ENCODE assay signal across 24 cellular contexts in genomic region chr13:66933527-66933926, GRCh38.
DNase-seq lines count a peak whose midpoint lies in the region; ATAC-seq and TF ChIP-seq lines count a peak whose summit lies in the region.
"Had no signal": no experiment of that assay in that cellular context is flagged by ENCODE, and none has a peak within 500 bp of the region (broad histone marks: within the 10 kb centered on the region; RNA-seq: fewer than 3 reads in every experiment).

No MANE protein-coding gene starts in this region.

- intact Hi-C loops in PC-3 (cut with micrococcal nuclease) = no loop called here

- H3K36me3 Mint-ChIP-seq in naive B cell = no peaks in the 10 kb centered on the region
- H3K36me3 Mint-ChIP-seq in activated T-cell treated with anti-CD3 and anti-CD28 coated beads, Interleukin-2, amount 50 U/mL, for 72 hours (ENCODE audit: insufficient read depth in 2 of 2) = no peaks in the 10 kb centered on the region
- H3K36me3 Mint-ChIP-seq: CD4-positive, alpha-beta memory T cell had no signal

- no peak for TF ChIP-seq CTCF in PC-3 (conservative IDR thresholded peaks at IDR 0.05; ENCODE audit: low read depth, low read length)

- peak overlapping the region in 5 of 8 donors; percentile 1 to 57 (median 12) for H3K4me3 Mint-ChIP-seq in naive B cell
- no peak overlapping the region for H3K4me3 Mint-ChIP-seq in activated T-cell treated with anti-CD3 and anti-CD28 coated beads, Interleukin-2, amount 50 U/mL, for 72 hours
- H3K4me3 Mint-ChIP-seq: CD4-positive, alpha-beta memory T cell had no signal

- peak overlapping the region in 3 of 6 donors; percentile 13 to 38 (median 19) for H3K27ac Mint-ChIP-seq in naive B cell
- H3K27ac Mint-ChIP-seq in activated T-cell treated with anti-CD3 and anti-CD28 coated beads, Interleukin-2, amount 50 U/mL, for 72 hours = no peak overlapping the region
- H3K27ac Mint-ChIP-seq: CD4-positive, alpha-beta memory T cell had no signal

- H3K9me3 Mint-ChIP-seq in naive B cell = no peaks in the 10 kb centered on the region
- H3K9me3 Mint-ChIP-seq in activated T-cell treated with anti-CD3 and anti-CD28 coated beads, Interleukin-2, amount 50 U/mL, for 72 hours = no peaks in the 10 kb centered on the region

- H3K27me3 Mint-ChIP-seq in naive B cell = no peaks in the 10 kb centered on the region
- no peaks in the 10 kb centered on the region for H3K27me3 Mint-ChIP-seq in activated T-cell treated with anti-CD3 and anti-CD28 coated beads, Interleukin-2, amount 50 U/mL, for 72 hours (ENCODE audit: low read depth)
- H3K27me3 Mint-ChIP-seq: CD4-positive, alpha-beta memory T cell had no signal

- H3K4me1 Mint-ChIP-seq in naive B cell = peaks cover 0 to 12% (median 7%) of the 10 kb centered on the region in 3 donors
- no peaks in the 10 kb centered on the region for H3K4me1 Mint-ChIP-seq in activated T-cell treated with anti-CD3 and anti-CD28 coated beads, Interleukin-2, amount 50 U/mL, for 72 hours (ENCODE audit: low read depth)
- H3K4me1 Mint-ChIP-seq: CD4-positive, alpha-beta memory T cell had no signal

- no peaks in the 10 kb centered on the region for H3F3A ChIP-seq in PC-3 (ENCODE audit: low read length, unreplicated experiment)

- no peaks in the 10 kb centered on the region for H3K9me2 ChIP-seq in PC-3 (replicated peaks; ENCODE audit: low read length)

- DNase-seq in PC-3 (no peak), naive B cell (no peak), occipital lobe (lab: John Stamatoyannopoulos, UW) (no peak)
- no peak for DNase-seq in stimulated activated CD4-positive, alpha-beta T cell treated with anti-CD3 and anti-CD28 coated beads, Interleukin-15, amount 100 ng/mL, for 24 hours
- no peak for DNase-seq in activated T-cell treated with anti-CD3 and anti-CD28 coated beads, Interleukin-2, amount 50 U/mL, for 72 hours
- DNase-seq: CD4-positive, alpha-beta memory T cell; DND-41; GOT3; KBM-7; NCI-H1105; NCI-H146; NCI-H2029; NCI-H2227 treated with DMSO at 0.1 percent for 48 hours; NCI-H510A; NCI-H748 treated with DMSO at 0.1 percent for 48 hours; Right ventricle myocardium superior; SW 1271 had no signal

- H3K36me3 ChIP-seq in ACC112 (ENCODE audit: insufficient read depth, low read length) (no peaks in the 10 kb centered on the region), PC-3 (ENCODE audit: low read depth, low read length) (no peaks in the 10 kb centered on the region), endocrine pancreas (ENCODE audit: control insufficient read depth, insufficient read depth, low read length) (no peaks in the 10 kb centered on the region)
- H3K36me3 ChIP-seq: BLaER1 treated with 17β-estradiol and CSF1 and Interleukin-3, amounts not matched to agents 10 nM and 100 nM had no signal

- H3K27me3 ChIP-seq in ACC112 (ENCODE audit: insufficient read depth, low read length) = no peaks in the 10 kb centered on the region
- no peaks in the 10 kb centered on the region for H3K27me3 ChIP-seq in PC-3 (ENCODE audit: low read length)
- no peaks in the 10 kb centered on the region for H3K27me3 ChIP-seq in endocrine pancreas (ENCODE audit: control insufficient read depth, insufficient read depth, low read length)
- H3K27me3 ChIP-seq: BLaER1 treated with 17β-estradiol and CSF1 and Interleukin-3, amounts not matched to agents 10 nM and 100 nM had no signal

- ATAC-seq in PC-3 (no peak), naive B cell (ENCODE audit: low read depth in 2 of 2) (no peak), GM21360 (IDR thresholded peaks at IDR 0.05; ENCODE audit: unreplicated experiment) (no peak)
- ATAC-seq in activated T-cell treated with anti-CD3 and anti-CD28 coated beads, Interleukin-2, amount 50 U/mL, for 72 hours (replicated peaks in 1 of 2) = no peak
- ATAC-seq: GM12878, HepG2 had no signal

- H3K79me2 ChIP-seq in ACC112 (ENCODE audit: control insufficient read depth, insufficient read depth, low read length, unreplicated experiment) = no peaks in the 10 kb centered on the region
- no peaks in the 10 kb centered on the region for H3K79me2 ChIP-seq in PC-3 (ENCODE audit: low read length)

- H3K4me1 ChIP-seq in ACC112 (ENCODE audit: control insufficient read depth, insufficient read depth, low read length, unreplicated experiment) (peaks cover 11% of the 10 kb centered on the region), PC-3 (ENCODE audit: insufficient read depth, low read length) (peaks cover 8% of the 10 kb centered on the region), endocrine pancreas (ENCODE audit: control insufficient read depth, insufficient read depth, low read length) (no peaks in the 10 kb centered on the region)
- H3K4me1 ChIP-seq: BLaER1 treated with 17β-estradiol and CSF1 and Interleukin-3, amounts not matched to agents 10 nM and 100 nM had no signal

- H3K27ac ChIP-seq in ACC112 (ENCODE audit: low read depth, low read length) (no peak overlapping the region; the same call in 1 of the 2 replicates), PC-3 (ENCODE audit: low read length) (peak overlapping the region; percentile 59)
- H3K27ac ChIP-seq: BLaER1 treated with 17β-estradiol and CSF1 and Interleukin-3, amounts not matched to agents 10 nM and 100 nM; HL-60 had no signal

- BruUV-seq in PC-3 (replicated peaks; lab: Mats Ljungman, UMichigan) = no TSS peak

- H3K9me3 ChIP-seq in PC-3 (ENCODE audit: low read length) (no peaks in the 10 kb centered on the region), endocrine pancreas (ENCODE audit: control insufficient read depth, low read length) (no peaks in the 10 kb centered on the region)

- peak overlapping the region; percentile 59 for H3K4me2 ChIP-seq in PC-3 (ENCODE audit: low read length)
- H3K4me2 ChIP-seq: BLaER1 treated with 17β-estradiol and CSF1 and Interleukin-3, amounts not matched to agents 10 nM and 100 nM had no signal

- peak overlapping the region; percentile 83 for H2AFZ ChIP-seq in ACC112 (ENCODE audit: low read length, unreplicated experiment)
- H2AFZ ChIP-seq in PC-3 (ENCODE audit: low read length) = peak overlapping the region; percentile 75

- CTCF ChIA-PET in PC-3 (lab: Charles Lee) = no interaction called here

- H3K4me3 ChIP-seq in ACC112 (ENCODE audit: low read depth, low read length) = no peak overlapping the region
- peak overlapping the region; percentile 42; the same call in 1 of the 2 replicates for H3K4me3 ChIP-seq in PC-3 (ENCODE audit: low read length)
- peak overlapping the region; percentile 14 for H3K4me3 ChIP-seq in endocrine pancreas (ENCODE audit: control insufficient read depth, insufficient read depth, low read length)
- H3K4me3 ChIP-seq: BLaER1 treated with 17β-estradiol and CSF1 and Interleukin-3, amounts not matched to agents 10 nM and 100 nM; GM12878 had no signal

- POLR2A ChIA-PET in PC-3 (lab: Charles Lee; ENCODE audit: unreplicated experiment) = no interaction called here

- H3K9ac ChIP-seq in PC-3 (ENCODE audit: low read length) = 0 out of 2 replicates have a peak overlapping the region, but pooled peaks have one; percentile 6
- H3K9ac ChIP-seq in endocrine pancreas (ENCODE audit: control insufficient read depth, insufficient read depth, low read length) = no peak overlapping the region
- H3K9ac ChIP-seq: BLaER1 treated with 17β-estradiol and CSF1 and Interleukin-3, amounts not matched to agents 10 nM and 100 nM had no signal

- H4K20me1 ChIP-seq in PC-3 (ENCODE audit: low read length) = no peaks in the 10 kb centered on the region
- H4K20me1 ChIP-seq: BLaER1 treated with 17β-estradiol and CSF1 and Interleukin-3, amounts not matched to agents 10 nM and 100 nM had no signal

Comparison
In these comparisons a context has a peak if more than half of its experiments do, and no peak if none do; other contexts are left out.
1. H3K4me3 Mint-ChIP-seq: peak in naive B cell (5 of 8); none in activated T-cell treated with anti-CD3 and anti-CD28 coated beads, Interleukin-2, amount 50 U/mL, for 72 hours (0 of 2).